1 cellular context compared by ENCODE assay signal in genomic region chr2:159803235-159803962, GRCh38.
TF ChIP-seq lines count a peak whose summit lies in the region.

No MANE protein-coding gene starts in this region.

TF ChIP-seq in HepG2, 621 proteins besides CTCF, POLR2A, EP300 and RAD21:
- TF ChIP-seq SNAPC5 (CRISPR knock-in tag; IDR thresholded peaks at IDR 0.05; ENCODE audit: borderline replicate concordance) (no peak), ATF7 (IDR thresholded peaks at IDR 0.05) (peak; percentile 92), ATF7 (CRISPR knock-in tag; IDR thresholded peaks at IDR 0.05) (no peak), CREB1 (IDR thresholded peaks at IDR 0.05) (0 out of 2 replicates have a peak, but pooled peaks have one; percentile 17), CREB1 (CRISPR knock-in tag; IDR thresholded peaks at IDR 0.05) (no peak)
